Comparison of ENCODE assay signal across 11 cellular contexts in the genomic region with DNA sequence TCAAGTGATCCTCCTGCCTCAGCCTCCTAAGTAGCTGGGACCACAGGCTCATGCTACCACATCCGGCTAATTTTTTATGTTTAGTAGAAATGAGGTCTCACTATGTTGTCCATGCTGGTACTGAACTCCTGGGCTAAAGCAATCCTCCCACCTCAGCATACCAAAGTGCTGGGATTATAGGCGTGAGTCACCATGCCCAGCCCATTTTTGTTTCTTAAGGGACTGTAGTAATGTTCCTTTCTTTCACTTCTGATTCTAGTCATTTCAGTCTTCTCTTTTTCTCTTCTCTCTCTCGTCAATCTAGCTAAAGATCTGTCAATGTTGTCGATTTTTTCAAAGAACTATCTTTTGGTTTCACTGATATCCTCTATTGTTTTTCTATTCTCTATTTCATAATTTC.
DNase-seq lines count a peak whose midpoint lies in the region; ATAC-seq, FAIRE-seq and TF ChIP-seq lines count a peak whose summit lies in the region.
"Had no signal": no experiment of that assay in that cellular context is flagged by ENCODE, and none has a peak within 500 bp of the region (broad histone marks: within the 10 kb centered on the region; RNA-seq: fewer than 3 reads in every experiment).

No MANE protein-coding gene starts in this region.

- no peaks in the 10 kb centered on the region for H3K9me1 ChIP-seq in endothelial cell of umbilical vein (replicated peaks; ENCODE audit: control insufficient read depth, extremely low read depth, insufficient read depth, low read length)

- in situ Hi-C loops in Panc1 (cut with HindIII; ENCODE audit: low pct_unique_long_range_greater_than_20kb, low sequenced_read_pairs), result no loop called here

- CTCF ChIA-PET in Panc1 (lab: Charles Lee), result no interaction called here
- CTCF ChIA-PET in endothelial cell of umbilical vein (lab: Charles Lee), result interaction anchor here (1.0 to 1.5 kb wide), 2 partner anchors 10 to 13 kb away, joined by 3 to 5 read pairs; no protein-coding TSS in a partner anchor

- no peaks in the 10 kb centered on the region for H3K27me3 ChIP-seq in Panc1 (ENCODE audit: control insufficient read depth, insufficient read depth, low read length)
- H3K27me3 ChIP-seq in endothelial cell of umbilical vein (ENCODE audit: control insufficient read depth in 2 of 2, insufficient read depth in 2 of 2, low read length in 2 of 2), result no peaks in the 10 kb centered on the region
- H3K27me3 ChIP-seq: BLaER1 treated with 17β-estradiol and CSF1 and Interleukin-3, amounts not matched to agents 10 nM and 100 nM; esophagus squamous epithelium had no signal

- no TSS peak for BruUV-seq in Panc1 (replicated peaks; lab: Mats Ljungman, UMichigan)
- BruUV-seq in endothelial cell of umbilical vein (replicated peaks; lab: Mats Ljungman, UMichigan), result no TSS peak

- H2AFZ ChIP-seq in endothelial cell of umbilical vein (ENCODE audit: low read depth, low read length), result no peak overlapping the region

- H3K4me3 ChIP-seq in Panc1 (ENCODE audit: low read depth in 2 of 2, low read length in 2 of 2) (no peak overlapping the region), endothelial cell of umbilical vein (replicated peaks in 1 of 3; ENCODE audit: insufficient read depth in 1 of 3, low read depth in 1 of 3, low read length in 3 of 3) (no peak overlapping the region)
- H3K4me3 ChIP-seq: esophagus squamous epithelium had no signal

- no peak overlapping the region for H3K9ac ChIP-seq in endothelial cell of umbilical vein (replicated peaks; ENCODE audit: extremely low read depth, insufficient read depth, low read length)

- FAIRE-seq in endothelial cell of umbilical vein (lab: Jason Lieb, UNC) (peak; percentile 40), urothelium cell line (lab: Jason Lieb, UNC) (no peak)

- peak; percentile 81 for ATAC-seq in Panc1
- no peak for ATAC-seq in HG03457 (IDR thresholded peaks at IDR 0.05; ENCODE audit: unreplicated experiment)

- H3K4me1 ChIP-seq in Panc1 (ENCODE audit: control insufficient read depth, insufficient read depth, low read length), result peaks cover 11% of the 10 kb centered on the region
- peaks cover 8% of the 10 kb centered on the region for H3K4me1 ChIP-seq in endothelial cell of umbilical vein (ENCODE audit: control insufficient read depth, extremely low read depth, insufficient read depth, low read length)

- intact Hi-C loops in Panc1 (cut with micrococcal nuclease; ENCODE audit: unreplicated experiment), result no loop called here
- intact Hi-C loops in endothelial cell of umbilical vein (cut with micrococcal nuclease), result no loop called here

- no peak for TF ChIP-seq POLR2A in endothelial cell of umbilical vein (IDR thresholded peaks at IDR 0.05; ENCODE audit: low read depth, low read length)

- POLR2A ChIA-PET in Panc1 (lab: Charles Lee) (interaction anchor here (0.6 kb wide), 1 partner anchor 23 kb away, joined by 3 read pairs; no protein-coding TSS in a partner anchor), endothelial cell of umbilical vein (lab: Charles Lee) (no interaction called here)

- H3K36me3 ChIP-seq in Panc1 (ENCODE audit: control insufficient read depth, insufficient read depth, low read length) (no peaks in the 10 kb centered on the region), endothelial cell of umbilical vein (ENCODE audit: control insufficient read depth in 2 of 2, extremely low read depth in 1 of 2, insufficient read depth in 2 of 2, low read length in 2 of 2) (no peaks in the 10 kb centered on the region)

- no peak overlapping the region for H3K4me2 ChIP-seq in endothelial cell of umbilical vein (ENCODE audit: insufficient read depth, low read length)

- dilution Hi-C loops in endothelial cell of umbilical vein (cut with MboI; ENCODE audit: extremely low pct_ligation_motif_present, low sequenced_read_pairs), result no loop called here

- DNase-seq in stimulated activated CD4-positive, alpha-beta T cell treated with anti-CD3 and anti-CD28 coated beads, Interleukin-15, amount 100 ng/mL, for 24 hours, result peak; percentile 61
- no peak for DNase-seq in stimulated activated CD4-positive, alpha-beta T cell treated with anti-CD3 and anti-CD28 coated beads, Interleukin-4, amount 100 ng/mL, for 4 hours
- DNase-seq in Panc1 (ENCODE audit: low read depth, low spot score) (no peak), endothelial cell of umbilical vein (ENCODE audit: low read depth, low spot score) (no peak), urothelium cell line (ENCODE audit: low spot score) (peak; percentile 9), D341Med (ENCODE audit: low spot score) (no peak), epidermal melanocyte (ENCODE audit: insufficient read length, low spot score) (no peak)
- DNase-seq: activated gamma-delta T cell, esophagus squamous epithelium had no signal

- TF ChIP-seq CTCF in Panc1 (IDR thresholded peaks at IDR 0.05) (no peak), endothelial cell of umbilical vein (IDR thresholded peaks at IDR 0.05; ENCODE audit: extremely low read depth in 1 of 2, insufficient read depth in 1 of 2, low read depth in 1 of 2, low read length in 2 of 2) (no peak)

- H4K20me1 ChIP-seq in endothelial cell of umbilical vein (replicated peaks; ENCODE audit: control insufficient read depth, extremely low read depth, insufficient read depth, low read length), result no peaks in the 10 kb centered on the region

- H3K9me3 ChIP-seq in Panc1 (ENCODE audit: control insufficient read depth, insufficient read depth, low read depth, low read length), result no peaks in the 10 kb centered on the region
- H3K9me3 ChIP-seq in endothelial cell of umbilical vein (replicated peaks; ENCODE audit: control insufficient read depth, insufficient read depth, low read length), result no peaks in the 10 kb centered on the region
- H3K9me3 ChIP-seq: BLaER1 treated with 17β-estradiol and CSF1 and Interleukin-3, amounts not matched to agents 10 nM and 100 nM; esophagus squamous epithelium had no signal

- no peaks in the 10 kb centered on the region for H3K79me2 ChIP-seq in endothelial cell of umbilical vein (ENCODE audit: control insufficient read depth, insufficient read depth, low read length)

- no peak overlapping the region for H3K27ac ChIP-seq in Panc1 (ENCODE audit: low read length)
- no peak overlapping the region for H3K27ac ChIP-seq in endothelial cell of umbilical vein (ENCODE audit: insufficient read depth, low read depth, low read length)

TF ChIP-seq in endothelial cell of umbilical vein, 7 proteins besides CTCF, POLR2A, EP300 and RAD21:
- no peak for TF ChIP-seq MYC (IDR thresholded peaks at IDR 0.05; ENCODE audit: low read depth, low read length)
- TF ChIP-seq JUN (IDR thresholded peaks at IDR 0.05; ENCODE audit: borderline replicate concordance, insufficient read depth, insufficient read length, low read depth), result no peak
- TF ChIP-seq EZH2 (IDR thresholded peaks at IDR 0.05; ENCODE audit: borderline replicate concordance, low read depth, low read length, severe bottlenecking), result no peak
- no peak for TF ChIP-seq POLR2AphosphoS5 (IDR thresholded peaks at IDR 0.05; ENCODE audit: insufficient read depth, low read depth, low read length)
- TF ChIP-seq, protein P1, sequence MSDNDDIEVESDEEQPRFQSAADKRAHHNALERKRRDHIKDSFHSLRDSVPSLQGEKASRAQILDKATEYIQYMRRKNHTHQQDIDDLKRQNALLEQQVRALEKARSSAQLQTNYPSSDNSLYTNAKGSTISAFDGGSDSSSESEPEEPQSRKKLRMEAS (IDR thresholded peaks at IDR 0.05; ENCODE audit: insufficient read depth, insufficient read length), result no peak
- no peak for TF ChIP-seq FOS (IDR thresholded peaks at IDR 0.05; ENCODE audit: borderline replicate concordance, insufficient read depth, low read length)
- TF ChIP-seq GATA2 (IDR thresholded peaks at IDR 0.05; ENCODE audit: insufficient read depth, insufficient read length, low read depth, low read length), result no peak
TF ChIP-seq in endothelial cell of umbilical vein: peak in this region for 0.

Comparison
In these comparisons a context has a peak if more than half of its experiments do, and no peak if none do; other contexts are left out.
1. DNase-seq: peak in stimulated activated CD4-positive, alpha-beta T cell treated with anti-CD3 and anti-CD28 coated beads, Interleukin-15, amount 100 ng/mL, for 24 hours (single experiment) and urothelium cell line (single experiment); none in stimulated activated CD4-positive, alpha-beta T cell treated with anti-CD3 and anti-CD28 coated beads, Interleukin-4, amount 100 ng/mL, for 4 hours (0 of 2), Panc1 (single experiment), endothelial cell of umbilical vein (single experiment), D341Med (single experiment) and epidermal melanocyte (single experiment).